In the genomic region with DNA sequence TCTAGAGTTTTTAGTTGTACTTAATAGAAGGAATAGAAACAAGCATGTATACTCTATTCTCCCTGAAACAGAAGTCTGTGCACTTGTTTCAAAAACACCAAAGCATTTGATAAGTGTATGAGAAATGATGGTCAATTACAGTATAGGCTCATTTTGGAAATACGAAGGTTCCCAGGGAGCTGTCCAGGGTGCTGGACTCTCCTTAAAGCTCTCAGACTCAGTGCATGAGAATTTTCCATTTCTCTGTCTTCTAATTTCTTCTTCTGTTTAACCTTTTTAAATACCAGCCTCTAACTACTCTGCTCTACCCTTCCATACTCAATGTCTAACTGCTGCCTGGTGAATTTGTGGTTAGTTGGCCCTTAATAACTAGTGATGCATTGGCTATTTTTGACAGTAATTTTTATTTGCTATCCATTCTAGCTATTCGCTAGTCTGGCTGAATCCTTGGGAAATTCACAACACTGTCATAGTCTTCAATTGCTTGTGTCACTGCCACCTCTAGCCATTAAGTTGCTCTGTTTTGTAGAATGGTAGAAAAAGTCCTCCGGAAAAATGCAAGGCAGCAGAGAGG, we compare ENCODE assay signal across 14 cellular contexts.
DNase-seq lines count a peak whose midpoint lies in the region; ATAC-seq and TF ChIP-seq lines count a peak whose summit lies in the region.
"Had no signal": no experiment of that assay in that cellular context is flagged by ENCODE, and none has a peak within 500 bp of the region (broad histone marks: within the 10 kb centered on the region; RNA-seq: fewer than 3 reads in every experiment).

No MANE protein-coding gene starts in this region.

- DNase-seq in T47D (ENCODE audit: low read depth in 1 of 2, low spot score in 1 of 2), result peak; percentile 11 to 62
- DNase-seq in mammary epithelial cell, result no peak
- DNase-seq in OCI-LY7 (ENCODE audit: low spot score), result peak; percentile 24
- peak; percentile 38 for DNase-seq in epithelial cell of esophagus (ENCODE audit: low read depth)
- DNase-seq in stimulated activated CD8-positive, alpha-beta memory T cell treated with anti-CD3 and anti-CD28 coated beads, Interleukin-4, amount 100 ng/mL, for 48 hours, result peak; percentile 45
- DNase-seq in AG20443 (ENCODE audit: low spot score), result no peak
- DNase-seq in natural killer cell, result no peak
- no peak for DNase-seq in sciatic nerve (ENCODE audit: low spot score)
- DNase-seq: activated CD8-positive, alpha-beta memory T cell treated with anti-CD3 and anti-CD28 coated beads, Interleukin-2, amount 50 U/mL, for 4 hours; caudate nucleus; gastrocnemius medialis; mesenchymal stem cell had no signal

- TF ChIP-seq CTCF in mammary epithelial cell (conservative IDR thresholded peaks at IDR 0.05 in 1 of 2, IDR thresholded peaks at IDR 0.05 in 1 of 2; ENCODE audit: extremely low read depth in 1 of 2, insufficient read depth in 1 of 2, low read depth in 1 of 2, low read length in 2 of 2) (no peak), OCI-LY7 (conservative IDR thresholded peaks at IDR 0.05; ENCODE audit: low read length) (no peak), epithelial cell of esophagus (IDR thresholded peaks at IDR 0.05; ENCODE audit: insufficient read depth, low read depth, low read length, missing control alignments) (no peak), natural killer cell (IDR thresholded peaks at IDR 0.05) (no peak)

- no peak overlapping the region for H3K9ac ChIP-seq in mammary epithelial cell (ENCODE audit: insufficient read depth, low read length)

- H3K4me3 ChIP-seq in mammary epithelial cell (replicated peaks in 1 of 3; ENCODE audit: insufficient read depth in 1 of 3, low read depth in 2 of 3, low read length in 3 of 3), result no peak overlapping the region
- no peak overlapping the region for H3K4me3 ChIP-seq in OCI-LY7 (ENCODE audit: low read depth, low read length, poor library complexity, severe bottlenecking)
- H3K4me3 ChIP-seq in epithelial cell of esophagus (ENCODE audit: low read length), result no peak overlapping the region
- H3K4me3 ChIP-seq: gastrocnemius medialis, vagina had no signal

- H3K36me3 Mint-ChIP-seq in natural killer cell, result no peaks in the 10 kb centered on the region

- H3K27me3 ChIP-seq in mammary epithelial cell (ENCODE audit: insufficient read depth, low read length), result no peaks in the 10 kb centered on the region
- H3K27me3 ChIP-seq: vagina had no signal

- ATAC-seq in natural killer cell (no peak), sciatic nerve (no peak)
- ATAC-seq: gastrocnemius medialis had no signal

- H3K27ac ChIP-seq in mammary epithelial cell (ENCODE audit: insufficient read depth, low read depth, low read length) (no peak overlapping the region), OCI-LY7 (ENCODE audit: low read depth, low read length, poor library complexity, severe bottlenecking) (no peak overlapping the region)
- H3K27ac ChIP-seq: C4-2B, gastrocnemius medialis, vagina had no signal

- H3K9me3 Mint-ChIP-seq in natural killer cell, result peaks cover 0 to 7% of the 10 kb centered on the region in 2 donors

- no peak overlapping the region for H3K4me3 Mint-ChIP-seq in natural killer cell

- H4K20me1 ChIP-seq in mammary epithelial cell (ENCODE audit: insufficient read depth, low read length), result no peaks in the 10 kb centered on the region
- H4K20me1 ChIP-seq in OCI-LY7 (ENCODE audit: insufficient read depth, low read length), result no peaks in the 10 kb centered on the region

- BruUV-seq in mammary epithelial cell (replicated peaks; lab: Mats Ljungman, UMichigan) (no TSS peak), OCI-LY7 (replicated peaks; lab: Mats Ljungman, UMichigan) (no TSS peak)

- POLR2A ChIA-PET in OCI-LY7 (lab: Charles Lee), result no interaction called here

- no peaks in the 10 kb centered on the region for H3K36me3 ChIP-seq in mammary epithelial cell (ENCODE audit: insufficient read depth, low read length)
- H3K36me3 ChIP-seq in OCI-LY7 (ENCODE audit: insufficient read depth, low read length), result no peaks in the 10 kb centered on the region
- H3K36me3 ChIP-seq: gastrocnemius medialis, vagina had no signal

- in situ Hi-C loops in T47D (cut with HindIII; ENCODE audit: low pct_unique_long_range_greater_than_20kb, low sequenced_read_pairs) (no loop called here), mammary epithelial cell (cut with MboI; ENCODE audit: low sequenced_read_pairs in 2 of 2) (no loop called here)

- H3K9me3 ChIP-seq in mammary epithelial cell (replicated peaks; ENCODE audit: insufficient read depth, low read length) (no peaks in the 10 kb centered on the region), OCI-LY7 (ENCODE audit: low read length) (no peaks in the 10 kb centered on the region)
- H3K9me3 ChIP-seq: gastrocnemius medialis, vagina had no signal

- no peaks in the 10 kb centered on the region for H3K4me1 Mint-ChIP-seq in natural killer cell

- CTCF ChIA-PET in mammary epithelial cell (lab: Charles Lee; ENCODE audit: low non-redundant PET) (no interaction called here), OCI-LY7 (lab: Charles Lee; ENCODE audit: unreplicated experiment) (no interaction called here)

- H3K27ac Mint-ChIP-seq in natural killer cell, result no peak overlapping the region

- dilution Hi-C loops in mammary epithelial cell (cut with HindIII; ENCODE audit: low sequenced_read_pairs), result no loop called here

- intact Hi-C loops in mammary epithelial cell (cut with micrococcal nuclease), result no loop called here
- intact Hi-C loops in OCI-LY7 (cut with micrococcal nuclease; ENCODE audit: unreplicated experiment), result no loop called here
- intact Hi-C loops in natural killer cell (cut with micrococcal nuclease), result no loop called here
- intact Hi-C loops in sciatic nerve (cut with DNase I), result no loop called here

- H3K4me1 ChIP-seq in mammary epithelial cell (ENCODE audit: insufficient read depth, low read length), result no peaks in the 10 kb centered on the region
- no peaks in the 10 kb centered on the region for H3K4me1 ChIP-seq in OCI-LY7 (ENCODE audit: insufficient read depth, low read length, poor library complexity, severe bottlenecking)
- H3K4me1 ChIP-seq: gastrocnemius medialis, vagina had no signal

- H3K9me2 ChIP-seq in OCI-LY7 (ENCODE audit: insufficient read depth, low read length), result no peaks in the 10 kb centered on the region

- H3K79me2 ChIP-seq in mammary epithelial cell (ENCODE audit: insufficient read depth, low read length) (no peaks in the 10 kb centered on the region), OCI-LY7 (ENCODE audit: insufficient read depth, low read depth, low read length) (no peaks in the 10 kb centered on the region)

- H3K4me2 ChIP-seq in mammary epithelial cell (ENCODE audit: insufficient read depth, low read depth, low read length) (no peak overlapping the region), OCI-LY7 (ENCODE audit: low read length) (no peak overlapping the region)

- H2AFZ ChIP-seq in mammary epithelial cell (ENCODE audit: low read depth, low read length), result no peak overlapping the region
- no peak overlapping the region for H2AFZ ChIP-seq in OCI-LY7 (ENCODE audit: low read length)

- H3K27me3 Mint-ChIP-seq in natural killer cell (ENCODE audit: low read depth in 2 of 2), result peaks cover 0 to 10% of the 10 kb centered on the region in 2 donors

- WGBS in mammary epithelial cell (ENCODE audit: low coverage, missing lambda C conversion rate), result 56% methylated on average over 3 of the region's 3 CpGs

Comparison
In these comparisons a context has a peak if more than half of its experiments do, and no peak if none do; other contexts are left out.
1. DNase-seq: peak in T47D (2 of 2), OCI-LY7 (single experiment), epithelial cell of esophagus (single experiment) and stimulated activated CD8-positive, alpha-beta memory T cell treated with anti-CD3 and anti-CD28 coated beads, Interleukin-4, amount 100 ng/mL, for 48 hours (single experiment); none in mammary epithelial cell (single experiment), AG20443 (single experiment), natural killer cell (single experiment) and sciatic nerve (single experiment).